ENCODE assay signal across 34 cellular contexts in genomic region chr1:78359666-78360065, GRCh38.
"Had no signal": no experiment of that assay in that cellular context is flagged by ENCODE, and none has a peak within 500 bp of the region (broad histone marks: within the 10 kb centered on the region; RNA-seq: fewer than 3 reads in every experiment).

No MANE protein-coding gene starts in this region.

- H3K36me3 Mint-ChIP-seq: activated naive CD4-positive, alpha-beta T cell treated with anti-CD3 and anti-CD28 coated beads, Interleukin-2, amount 50 U/mL, for 24 hours; activated naive CD8-positive, alpha-beta T cell treated with anti-CD3 and anti-CD28 coated beads, Interleukin-2, amount 10 ng/mL, durations not matched to agents 7 days and 5 days had no signal

- H3K4me1 ChIP-seq: ascending aorta, SJCRH30 had no signal

- H3K4me3 ChIP-seq: ascending aorta, cardiac muscle cell, MG63, SJCRH30, SK-N-MC had no signal

- H3K4me1 Mint-ChIP-seq: activated naive CD4-positive, alpha-beta T cell treated with anti-CD3 and anti-CD28 coated beads, Interleukin-2, amount 50 U/mL, for 24 hours; activated naive CD8-positive, alpha-beta T cell treated with anti-CD3 and anti-CD28 coated beads, Interleukin-2, amount 10 ng/mL, durations not matched to agents 7 days and 5 days; central memory CD8-positive, alpha-beta T cell had no signal

- H3K9me3 Mint-ChIP-seq: activated CD8-positive, alpha-beta T cell treated with anti-CD3 and anti-CD28 coated beads for 36 hours; activated naive CD4-positive, alpha-beta T cell treated with anti-CD3 and anti-CD28 coated beads, Interleukin-2, amount 50 U/mL, for 24 hours; activated naive CD8-positive, alpha-beta T cell treated with anti-CD3 and anti-CD28 coated beads, Interleukin-2, amount 10 ng/mL, durations not matched to agents 7 days and 5 days; activated T-cell treated with anti-CD3 and anti-CD28 coated beads, Interleukin-2, amount 50 U/mL, for 24 hours; activated T-helper 2 cell treated with anti-CD3 and anti-CD28 coated beads, Interferon-gamma antibody, Interleukin-2, Interleukin-4, amounts not matched to agents 10 μg/mL and 5 μg/mL and 100 μg/mL, durations not matched to agents 14 hours and 24 hours and 36 hours had no signal

- H3K4me3 Mint-ChIP-seq: activated CD8-positive, alpha-beta T cell treated with anti-CD3 and anti-CD28 coated beads for 36 hours; activated naive CD4-positive, alpha-beta T cell treated with anti-CD3 and anti-CD28 coated beads, Interleukin-2, amount 50 U/mL, for 24 hours; activated naive CD8-positive, alpha-beta T cell treated with anti-CD3 and anti-CD28 coated beads, Interleukin-2, amount 10 ng/mL, durations not matched to agents 7 days and 5 days; activated T-cell treated with anti-CD3 and anti-CD28 coated beads, Interleukin-2, amount 50 U/mL, for 24 hours; central memory CD8-positive, alpha-beta T cell had no signal

- H3K27me3 ChIP-seq: ascending aorta, cardiac muscle cell, MG63, SJCRH30 had no signal

- ATAC-seq: activated CD8-positive, alpha-beta T cell treated with anti-CD3 and anti-CD28 coated beads for 36 hours had no signal

- H3K36me3 ChIP-seq: ascending aorta, cardiac muscle cell, MG63, SJCRH30, WERI-Rb-1 had no signal

- H3K27ac Mint-ChIP-seq: activated CD8-positive, alpha-beta T cell treated with anti-CD3 and anti-CD28 coated beads for 36 hours; activated naive CD4-positive, alpha-beta T cell treated with anti-CD3 and anti-CD28 coated beads, Interleukin-2, amount 50 U/mL, for 24 hours; activated naive CD8-positive, alpha-beta T cell treated with anti-CD3 and anti-CD28 coated beads, Interleukin-2, amount 10 ng/mL, durations not matched to agents 7 days and 5 days; activated T-cell treated with anti-CD3 and anti-CD28 coated beads, Interleukin-2, amount 50 U/mL, for 24 hours; activated T-helper 2 cell treated with anti-CD3 and anti-CD28 coated beads, Interferon-gamma antibody, Interleukin-2, Interleukin-4, amounts not matched to agents 10 μg/mL and 5 μg/mL and 100 μg/mL, durations not matched to agents 14 hours and 24 hours and 36 hours had no signal

- DNase-seq: activated CD4-positive, alpha-beta T cell treated with anti-CD3 and anti-CD28 coated beads for 1 hour; activated CD4-positive, alpha-beta T cell treated with anti-CD3 and anti-CD28 coated beads for 48 hours; activated CD4-positive, alpha-beta T cell treated with anti-CD3 and anti-CD28 coated beads, Interleukin-2, amount 50 U/mL, for 4 hours; activated CD4-positive, CD25-positive, alpha-beta regulatory T cell; activated CD8-positive, alpha-beta T cell treated with anti-CD3 and anti-CD28 coated beads for 36 hours; activated gamma-delta T cell; activated naive CD4-positive, alpha-beta T cell treated with Interleukin-2 at 50 U/mL for 16 hours; activated naive CD8-positive, alpha-beta T cell treated with anti-CD3 and anti-CD28 coated beads, Interleukin-2, amount 10 ng/mL, durations not matched to agents 7 days and 5 days; activated T-cell treated with anti-CD3 and anti-CD28 coated beads, Interleukin-2, amount 50 U/mL, for 24 hours; amygdala; Kasumi-1; KBM-7; MG63; MV-4-11; NCI-H1092; NCI-H1436 treated with DMSO at 0.1 percent for 48 hours; NCI-H1694 treated with DMSO at 0.1 percent for 48 hours; NCI-H2029; NCI-H2171 treated with DMSO at 0.1 percent for 48 hours; NCI-H2227 treated with DMSO at 0.1 percent for 48 hours; NCI-H446 treated with DMSO at 0.1 percent for 48 hours; NCI-H524; NCI-H69; NK-92 treated with Interleukin-12 subunit alpha and Interleukin-12 subunit beta, amount 100 ng/mL, for 24 hours; SHP77; SJCRH30; T1000; WERI-Rb-1 had no signal

- H3K27me3 Mint-ChIP-seq: activated CD8-positive, alpha-beta T cell treated with anti-CD3 and anti-CD28 coated beads for 36 hours; activated naive CD8-positive, alpha-beta T cell treated with anti-CD3 and anti-CD28 coated beads, Interleukin-2, amount 10 ng/mL, durations not matched to agents 7 days and 5 days; activated T-cell treated with anti-CD3 and anti-CD28 coated beads, Interleukin-2, amount 50 U/mL, for 24 hours; central memory CD8-positive, alpha-beta T cell had no signal

- H3K27ac ChIP-seq: ascending aorta, cardiac muscle cell, SJCRH30, SK-N-MC, WERI-Rb-1 had no signal

- H3K9me3 ChIP-seq: ascending aorta, SJCRH30 had no signal
